Comparison of ENCODE assay signal across 25 cellular contexts in the genomic region with DNA sequence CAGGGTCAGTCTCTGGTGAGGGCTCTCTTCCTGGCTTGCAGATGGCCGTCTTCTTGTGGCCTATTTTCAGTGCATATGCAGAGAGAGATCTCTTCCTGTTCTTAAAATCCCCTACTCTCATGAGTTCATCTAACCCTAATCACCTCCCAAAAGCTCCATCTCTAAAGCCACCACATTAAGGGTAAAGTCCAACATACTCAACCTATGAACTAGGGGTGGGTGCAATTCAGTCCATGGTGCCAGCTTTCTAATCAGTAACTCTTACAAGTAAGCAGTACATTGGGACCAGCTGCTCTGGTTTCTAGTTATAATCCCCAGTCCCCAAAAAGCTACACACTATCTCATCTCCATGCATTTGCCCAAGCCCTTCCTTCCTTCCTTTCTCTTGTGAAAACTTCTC.
DNase-seq lines count a peak whose midpoint lies in the region; FAIRE-seq and TF ChIP-seq lines count a peak whose summit lies in the region.
"Had no signal": no experiment of that assay in that cellular context is flagged by ENCODE, and none has a peak within 500 bp of the region (broad histone marks: within the 10 kb centered on the region; RNA-seq: fewer than 3 reads in every experiment).

No MANE protein-coding gene starts in this region.

- no peak overlapping the region for H2AFZ ChIP-seq in Karpas-422 (ENCODE audit: low read length)

- no peak overlapping the region for H3K27ac ChIP-seq in Karpas-422 (ENCODE audit: low read length)
- no peak overlapping the region for H3K27ac ChIP-seq in coronary artery
- H3K27ac ChIP-seq in small intestine (ENCODE audit: low read depth in 1 of 2, low read length in 1 of 2) = no peak overlapping the region
- H3K27ac ChIP-seq: BLaER1 had no signal

- no peak for TF ChIP-seq CTCF in coronary artery (IDR thresholded peaks at IDR 0.05)

- no peaks in the 10 kb centered on the region for H3K36me3 ChIP-seq in Karpas-422 (ENCODE audit: insufficient read depth, low read length)
- no peaks in the 10 kb centered on the region for H3K36me3 ChIP-seq in small intestine (ENCODE audit: control insufficient read depth in 2 of 2, insufficient read depth in 2 of 2, low read length in 2 of 2)
- H3K36me3 ChIP-seq: BE2C, BLaER1 had no signal

- no peak for FAIRE-seq in small intestine (lab: Jason Lieb, UNC)
- FAIRE-seq: A204.1, GM12878, GM12892, GM18507 had no signal

- no peaks in the 10 kb centered on the region for H3K27me3 ChIP-seq in Karpas-422 (ENCODE audit: low read length)
- peaks cover 0 to 3% of the 10 kb centered on the region in 2 donors for H3K27me3 ChIP-seq in small intestine (ENCODE audit: control insufficient read depth in 2 of 2, insufficient read depth in 2 of 2, low read length in 2 of 2)
- H3K27me3 ChIP-seq: BE2C, BLaER1 had no signal

- peak; percentile 21 for DNase-seq in Karpas-422
- DNase-seq in coronary artery (ENCODE audit: low spot score) = peak; percentile 0
- peak; percentile 32 for DNase-seq in small intestine
- no peak for DNase-seq in NCI-H2081 treated with DMSO at 0.1 percent for 48 hours (lab: John Stamatoyannopoulos, UW)
- DNase-seq in NOMO-1 (lab: John Stamatoyannopoulos, UW; ENCODE audit: unreplicated experiment in 2 of 2) = no peak
- DNase-seq: 8988T; ACHN; BE2C; C1 segment of cervical spinal cord; CD4-positive, alpha-beta memory T cell; CD4-positive, CD25-positive, alpha-beta regulatory T cell; CD8-positive, alpha-beta memory T cell; COR-L47; DMS 273 treated with DMSO at 0.1 percent for 48 hours; DMS153; DMS53; DMS79; DND-41; EL; GDM1 had no signal

- no peaks in the 10 kb centered on the region for H4K20me1 ChIP-seq in Karpas-422 (ENCODE audit: insufficient read depth, low read depth, low read length)
- H4K20me1 ChIP-seq: BLaER1 had no signal

- 81 to 100% (median 91%) methylated on average over 1 of the region's 1 CpG for WGBS in small intestine, 3 donors

- no peaks in the 10 kb centered on the region for H3K9me3 ChIP-seq in Karpas-422 (ENCODE audit: low read length)
- no peaks in the 10 kb centered on the region for H3K9me3 ChIP-seq in small intestine (ENCODE audit: control insufficient read depth, low read depth)
- H3K9me3 ChIP-seq: BE2C, BLaER1 had no signal

- no peaks in the 10 kb centered on the region for H3K79me2 ChIP-seq in Karpas-422 (ENCODE audit: low read length)

- H3K4me1 ChIP-seq in Karpas-422 (ENCODE audit: low read length) = no peaks in the 10 kb centered on the region
- no peaks in the 10 kb centered on the region for H3K4me1 ChIP-seq in small intestine (ENCODE audit: control insufficient read depth in 2 of 2, insufficient read depth in 1 of 2, low read depth in 1 of 2, low read length in 1 of 2)
- H3K4me1 ChIP-seq: BE2C, BLaER1 had no signal

- no peak overlapping the region for H3K9ac ChIP-seq in Karpas-422 (ENCODE audit: low read length)
- H3K9ac ChIP-seq: BLaER1 had no signal

- H3K4me3 ChIP-seq in Karpas-422 (ENCODE audit: low read length) = no peak overlapping the region
- H3K4me3 ChIP-seq in coronary artery = no peak overlapping the region
- H3K4me3 ChIP-seq in small intestine (ENCODE audit: low read depth in 1 of 2, low read length in 2 of 2) = no peak overlapping the region
- H3K4me3 ChIP-seq: BLaER1, GM12878 had no signal

- no peaks in the 10 kb centered on the region for H3K9me2 ChIP-seq in Karpas-422 (replicated peaks; ENCODE audit: insufficient read depth, low read length)

- H3K4me2 ChIP-seq in Karpas-422 (ENCODE audit: low read depth, low read length, poor library complexity, severe bottlenecking) = no peak overlapping the region
- H3K4me2 ChIP-seq: BLaER1 had no signal

Comparison
In these comparisons a context has a peak if more than half of its experiments do, and no peak if none do; other contexts are left out.
1. DNase-seq: peak in Karpas-422 (single experiment), coronary artery (single experiment) and small intestine (single experiment); none in NCI-H2081 treated with DMSO at 0.1 percent for 48 hours (single experiment) and NOMO-1 (0 of 2).